9 cellular contexts compared by ENCODE assay signal in genomic region chr11:63020671-63021255, GRCh38. TPM values are rescaled to one million over a fixed set of nuclear protein-coding genes. Genes with fewer than 3 reads are reported as not detected.
DNase-seq lines count a peak whose midpoint lies in the region; ATAC-seq, FAIRE-seq and TF ChIP-seq lines count a peak whose summit lies in the region.
"Had no signal": no experiment of that assay in that cellular context is flagged by ENCODE, and none has a peak within 500 bp of the region (broad histone marks: within the 10 kb centered on the region; RNA-seq: fewer than 3 reads in every experiment).

No MANE protein-coding gene starts in this region.

- FAIRE-seq in H1 (lab: Jason Lieb, UNC) = peak; percentile 79

- no peak overlapping the region for H4K5ac ChIP-seq in H1 (ENCODE audit: insufficient read length, low read depth, low read length)

- no TSS peak for BruUV-seq in OCI-LY7 (replicated peaks; lab: Mats Ljungman, UMichigan)

- no peaks in the 10 kb centered on the region for H3K79me1 ChIP-seq in H1 (ENCODE audit: low read depth, low read length)

- H3K27me3 ChIP-seq in H1 (replicated peaks in 1 of 4; ENCODE audit: control insufficient read depth in 3 of 4, extremely low read depth in 1 of 4, insufficient read depth in 3 of 4, low read length in 3 of 4) (peaks cover 0 to 4% (median 2%) of the 10 kb centered on the region in 4 experiments; a peak in 3 of 7 replicates), gastroesophageal sphincter (no peaks in the 10 kb centered on the region)

- H3K23me2 ChIP-seq in H1 (ENCODE audit: low read depth, low read length) = no peaks in the 10 kb centered on the region; the same call in 1 of the 2 replicates

- intact Hi-C loops in OCI-LY7 (cut with micrococcal nuclease; ENCODE audit: unreplicated experiment) = loop anchor here (5.0 to 10.0 kb wide), 2 partner anchors 233 to 286 kb away; partner anchors contain the start of gene TMEM179B

- H3K9me2 ChIP-seq in OCI-LY7 (ENCODE audit: insufficient read depth, low read length) = no peaks in the 10 kb centered on the region

- H3K9me3 ChIP-seq in OCI-LY7 (ENCODE audit: low read length) = no peaks in the 10 kb centered on the region
- H3K9me3 ChIP-seq in H1 (ENCODE audit: insufficient read depth in 2 of 2, low read depth in 1 of 2, low read length in 1 of 2) = no peaks in the 10 kb centered on the region
- H3K9me3 ChIP-seq in gastroesophageal sphincter = no peaks in the 10 kb centered on the region

- no peak overlapping the region for H3K4ac ChIP-seq in H1 (replicated peaks; ENCODE audit: insufficient read length, low read depth, low read length)

- H3K27ac ChIP-seq in OCI-LY7 (ENCODE audit: low read depth, low read length, poor library complexity, severe bottlenecking) (no peak overlapping the region), H1 (ENCODE audit: low read depth, low read length) (no peak overlapping the region), gastroesophageal sphincter (no peak overlapping the region)

- TF ChIP-seq EP300 in H1 (IDR thresholded peaks at IDR 0.05; ENCODE audit: borderline replicate concordance in 1 of 2, low read depth in 2 of 2, low read length in 2 of 2) = no peak
- no peak for TF ChIP-seq EP300 in gastroesophageal sphincter (IDR thresholded peaks at IDR 0.05)

- H3K4me1 ChIP-seq in OCI-LY7 (ENCODE audit: insufficient read depth, low read length, poor library complexity, severe bottlenecking) (no peaks in the 10 kb centered on the region), H1 (replicated peaks in 1 of 4; ENCODE audit: control insufficient read depth in 3 of 4, insufficient read depth in 4 of 4, low read length in 3 of 4) (peaks cover 0 to 12% (median 7%) of the 10 kb centered on the region in 4 experiments; a peak in 6 of 7 replicates), gastroesophageal sphincter (peaks cover 0 to 24% (median 4%) of the 10 kb centered on the region in 3 donors)

- no peak overlapping the region for H2AK5ac ChIP-seq in H1 (ENCODE audit: low read depth, low read length)

- no peak overlapping the region for H4K91ac ChIP-seq in H1 (replicated peaks; ENCODE audit: insufficient read length, low read length)

- DNase-seq in NCI-H1105 treated with DMSO at 0.1 percent for 48 hours (lab: John Stamatoyannopoulos, UW) (peak; percentile 3), NCI-H1105 (lab: John Stamatoyannopoulos, UW) (no peak), OCI-LY7 (ENCODE audit: low spot score) (no peak), H1 (ENCODE audit: low read depth in 1 of 2, low spot score in 2 of 2) (peak; percentile 36 to 97)
- peak; percentile 30 for DNase-seq in stimulated activated CD4-positive, alpha-beta T cell treated with anti-CD3 and anti-CD28 coated beads, Interleukin-4, amount 100 ng/mL, for 1 hour

- TF ChIP-seq POLR2A in H1 (IDR thresholded peaks at IDR 0.05; ENCODE audit: control extremely low read depth in 1 of 2, low read depth in 2 of 2, low read length in 2 of 2) (no peak), gastroesophageal sphincter (IDR thresholded peaks at IDR 0.05) (no peak)

- H2BK5ac ChIP-seq in H1 (ENCODE audit: low read depth, low read length) = no peak overlapping the region

- H3K4me2 ChIP-seq in OCI-LY7 (ENCODE audit: low read length) (no peak overlapping the region), H1 (ENCODE audit: insufficient read depth in 1 of 2, low read depth in 2 of 2, low read length in 2 of 2) (peak overlapping the region; percentile 2 to 53; a peak in 3 of 4 replicates)

- H3K79me2 ChIP-seq in OCI-LY7 (ENCODE audit: insufficient read depth, low read depth, low read length) = no peaks in the 10 kb centered on the region
- no peaks in the 10 kb centered on the region for H3K79me2 ChIP-seq in H1 (ENCODE audit: control insufficient read depth in 1 of 2, insufficient read depth in 2 of 2, low read length in 2 of 2)

- TF ChIP-seq RAD21 in H1 (IDR thresholded peaks at IDR 0.05 in 1 of 2, conservative IDR thresholded peaks at IDR 0.05 in 1 of 2; ENCODE audit: low read depth in 2 of 2, low read length in 2 of 2) = peak; percentile 70 to 79

- no peak overlapping the region for H2BK120ac ChIP-seq in H1 (replicated peaks; ENCODE audit: low read depth, low read length)

- POLR2A ChIA-PET in OCI-LY7 (lab: Charles Lee) = no interaction called here
- POLR2A ChIA-PET in H1 (lab: Charles Lee; ENCODE audit: partially characterized antibody) = interaction anchor here (0.6 to 2.2 kb wide), 14 partner anchors 33 to 515 kb away, joined by 3 to 8 read pairs (median 4); partner anchors contain the start of gene WDR74

- H3K9ac ChIP-seq in H1 (replicated peaks in 1 of 4; ENCODE audit: extremely low read depth in 1 of 4, low read depth in 3 of 4, low read length in 3 of 4) = no peak overlapping the region

- peak overlapping the region; percentile 81; the same call in 1 of the 2 replicates for H2BK15ac ChIP-seq in H1 (ENCODE audit: low read length)

- H3K36me3 ChIP-seq in OCI-LY7 (ENCODE audit: insufficient read depth, low read length) (no peaks in the 10 kb centered on the region), H1 (ENCODE audit: control insufficient read depth in 2 of 4, insufficient read depth in 4 of 4, low read length in 3 of 4) (no peaks in the 10 kb centered on the region), gastroesophageal sphincter (no peaks in the 10 kb centered on the region)

- CTCF ChIA-PET in OCI-LY7 (lab: Charles Lee; ENCODE audit: unreplicated experiment) = interaction anchor here (1.1 kb wide), 1 partner anchor 114 kb away, joined by 5 read pairs; no protein-coding TSS in a partner anchor
- CTCF ChIA-PET in H1 (lab: Charles Lee; ENCODE audit: partially characterized antibody) = interaction anchor here (0.6 to 8.6 kb wide), 44 partner anchors 10 to 948 kb away, joined by 3 to 435 read pairs (median 4); partner anchors contain the start of genes CHRM1 and SLC22A6

- H2BK12ac ChIP-seq in H1 (ENCODE audit: low read depth, low read length) = no peak overlapping the region

- no peak overlapping the region for H2BK20ac ChIP-seq in H1 (ENCODE audit: low read length)

- no peak overlapping the region for H3K14ac ChIP-seq in H1 (ENCODE audit: insufficient read length)

- peak overlapping the region; percentile 43; the same call in 1 of the 2 replicates for H4K8ac ChIP-seq in H1 (ENCODE audit: extremely low read depth, insufficient read depth, low read length)

- TF ChIP-seq CTCF in OCI-LY7 (conservative IDR thresholded peaks at IDR 0.05; ENCODE audit: low read length) = peak; percentile 68
- TF ChIP-seq CTCF in H1 (IDR thresholded peaks at IDR 0.05; ENCODE audit: control extremely low read depth in 1 of 3, insufficient read depth in 1 of 3, low read depth in 1 of 3, low read length in 3 of 3) = peak; percentile 94 to 99 (median 95)
- TF ChIP-seq CTCF in gastroesophageal sphincter (IDR thresholded peaks at IDR 0.05) = no peak

- 47% methylated on average over 24 of the region's 24 CpGs; no CpG with 5 or more reads in 1 of the 2 experiments for WGBS in H1 (ENCODE audit: extremely low coverage in 1 of 2, insufficient coverage in 1 of 2, insufficient read length in 1 of 2, insufficient replicate concordance in 2 of 2, low coverage in 1 of 2, low lambda C conversion rate in 2 of 2, missing lambda C conversion rate in 1 of 2), 2 experiments
- 80 to 82% methylated on average over 4 to 11 of the region's 24 CpGs for WGBS in gastroesophageal sphincter (ENCODE audit: low coverage in 1 of 2), 2 donors

- H3K56ac ChIP-seq in H1 (replicated peaks; ENCODE audit: insufficient read length, low read depth, low read length) = no peak overlapping the region

- H4K20me1 ChIP-seq in OCI-LY7 (ENCODE audit: insufficient read depth, low read length) (no peaks in the 10 kb centered on the region), H1 (replicated peaks in 1 of 2; ENCODE audit: control insufficient read depth in 1 of 2, insufficient read depth in 2 of 2, low read length in 2 of 2) (no peaks in the 10 kb centered on the region)

- H3K4me3 ChIP-seq in OCI-LY7 (ENCODE audit: low read depth, low read length, poor library complexity, severe bottlenecking) (no peak overlapping the region), H1 (ENCODE audit: extremely low read depth in 1 of 4, insufficient read depth in 2 of 4, low read depth in 3 of 4, low read length in 4 of 4) (peak overlapping the region in 1 of 4 experiments; percentile 32; a peak in 1 of 8 replicates), gastroesophageal sphincter (no peak overlapping the region)

- H2AFZ ChIP-seq in OCI-LY7 (ENCODE audit: low read length) (no peak overlapping the region), H1 (ENCODE audit: low read length) (no peak overlapping the region)

- H3K23ac ChIP-seq in H1 (ENCODE audit: insufficient read length) = no peak overlapping the region

- ATAC-seq in GM21786 (IDR thresholded peaks at IDR 0.05; ENCODE audit: unreplicated experiment) (no peak), gastroesophageal sphincter (no peak), GM21423 (IDR thresholded peaks at IDR 0.05; ENCODE audit: unreplicated experiment) (no peak)

- H3K18ac ChIP-seq in H1 (ENCODE audit: extremely low read depth, low read length) = no peak overlapping the region

TF ChIP-seq in H1, 55 proteins besides CTCF, POLR2A, EP300 and RAD21 (continues in another document):
- TF ChIP-seq MAFK (IDR thresholded peaks at IDR 0.05; ENCODE audit: low read depth, low read length) (no peak), SIN3A (conservative IDR thresholded peaks at IDR 0.05 in 1 of 2, IDR thresholded peaks at IDR 0.05 in 1 of 2; ENCODE audit: low read depth in 1 of 2, low read length in 2 of 2) (0 out of 4 replicates have a peak, but pooled peaks of 1 of the 2 experiments have one; percentile 10), JUND (IDR thresholded peaks at IDR 0.05; ENCODE audit: low read length) (no peak)

RNA-seq across cellular contexts. Expression of gene SLC22A8, which starts 5.1 kb away (rescaled TPM):
- total RNA-seq in OCI-LY7 (2014; rRNA removed; shearing (Covaris generic)) = not detected in 2 replicates
- total RNA-seq in OCI-LY7 (2022) (not detected in 2 replicates), gastroesophageal sphincter (not detected)
- total RNA-seq in H1 (2021; fragmentation: NEBNext Ultra II Directional; extraction: Animal tissue kit (Norgen Biotek cat#: 25700)) = not detected in 2 replicates
- polyA plus RNA-seq in H1 (2011; rRNA removed) = not detected in 2 replicates
- not detected for polyA plus RNA-seq in H1 (2011; cell fraction: cytosol; rRNA removed)
- polyA plus RNA-seq in H1 (2011; cell fraction: nucleus; rRNA removed) = not detected
- not detected in 4 replicates for polyA plus RNA-seq in H1 (2012, experiment 1 of 2)
- polyA plus RNA-seq in H1 (2012, experiment 2 of 2) = not detected
- not detected for polyA plus RNA-seq in H1 (2013, experiment 1 of 2)
- polyA plus RNA-seq in H1 (2013, experiment 2 of 2) = not detected
- polyA minus RNA-seq in H1 (2011; rRNA and poly(A)+ RNA removed) = not detected in 2 replicates
- not detected for polyA minus RNA-seq in H1 (2011; cell fraction: cytosol; rRNA and poly(A)+ RNA removed)
- not detected for polyA minus RNA-seq in H1 (2011; cell fraction: nucleus; rRNA and poly(A)+ RNA removed)
- total RNA-seq: urinary bladder had no signal
- polyA plus RNA-seq: urinary bladder had no signal

RNA-seq across cellular contexts. Expression of gene SLC22A6, which starts 36.0 kb away (rescaled TPM):
- total RNA-seq in OCI-LY7 (2014; rRNA removed; shearing (Covaris generic)) = not detected in 2 replicates
- total RNA-seq in OCI-LY7 (2022) (not detected in 2 replicates), gastroesophageal sphincter (not detected)
- not detected in 2 replicates for total RNA-seq in H1 (2021; fragmentation: NEBNext Ultra II Directional; extraction: Animal tissue kit (Norgen Biotek cat#: 25700))
- not detected in 2 replicates for polyA plus RNA-seq in H1 (2011; rRNA removed)
- not detected for polyA plus RNA-seq in H1 (2011; cell fraction: cytosol; rRNA removed)
- not detected for polyA plus RNA-seq in H1 (2011; cell fraction: nucleus; rRNA removed)
- not detected in 4 replicates for polyA plus RNA-seq in H1 (2012, experiment 1 of 2)
- not detected for polyA plus RNA-seq in H1 (2012, experiment 2 of 2)
- not detected for polyA plus RNA-seq in H1 (2013, experiment 1 of 2)
- not detected for polyA plus RNA-seq in H1 (2013, experiment 2 of 2)
- polyA minus RNA-seq in H1 (2011; rRNA and poly(A)+ RNA removed) = not detected in 2 replicates
- not detected for polyA minus RNA-seq in H1 (2011; cell fraction: cytosol; rRNA and poly(A)+ RNA removed)
- not detected for polyA minus RNA-seq in H1 (2011; cell fraction: nucleus; rRNA and poly(A)+ RNA removed)
- total RNA-seq: urinary bladder had no signal
- polyA plus RNA-seq: urinary bladder had no signal

Comparison
In these comparisons a context has a peak if more than half of its experiments do, and no peak if none do; other contexts are left out.
1. DNase-seq: peak in NCI-H1105 treated with DMSO at 0.1 percent for 48 hours (single experiment), H1 (2 of 2) and stimulated activated CD4-positive, alpha-beta T cell treated with anti-CD3 and anti-CD28 coated beads, Interleukin-4, amount 100 ng/mL, for 1 hour (single experiment); none in NCI-H1105 (single experiment) and OCI-LY7 (single experiment).
2. CTCF ChIP-seq: peak in OCI-LY7 (single experiment) and H1 (3 of 3); none in gastroesophageal sphincter (0 of 4).